17 cellular contexts compared by ENCODE assay signal in the genomic region with DNA sequence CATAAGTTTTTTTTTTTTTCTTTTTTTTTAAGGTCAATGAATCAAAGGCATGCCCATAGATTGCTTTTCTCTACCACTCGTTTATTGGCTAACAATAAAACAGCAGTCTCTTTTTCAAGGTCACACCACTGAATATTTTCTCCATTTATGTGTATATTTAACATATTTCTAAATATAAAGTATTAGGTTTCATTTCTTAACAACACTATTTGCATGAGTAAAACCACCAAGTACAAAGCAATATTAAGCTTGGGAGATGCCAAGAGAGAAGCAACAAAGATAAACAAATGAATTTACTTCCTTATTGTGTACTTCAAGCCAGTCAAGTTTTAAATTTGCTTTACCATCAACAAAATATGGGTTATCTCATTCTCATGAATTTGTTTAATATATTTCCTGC.
DNase-seq lines count a peak whose midpoint lies in the region; ATAC-seq lines count a peak whose summit lies in the region.
"Had no signal": no experiment of that assay in that cellular context is flagged by ENCODE, and none has a peak within 500 bp of the region (broad histone marks: within the 10 kb centered on the region; RNA-seq: fewer than 3 reads in every experiment).

No MANE protein-coding gene starts in this region.

- no peak for DNase-seq in HPDE6-E6E7 (ENCODE audit: extremely low spot score)
- no peak for DNase-seq in SKM-1 (lab: John Stamatoyannopoulos, UW; ENCODE audit: unreplicated experiment)
- DNase-seq in cerebellar nuclear complex (lab: John Stamatoyannopoulos, UW), result no peak
- no peak for DNase-seq in NCI-H2081 (lab: John Stamatoyannopoulos, UW)
- DNase-seq: activated CD4-positive, alpha-beta T cell treated with anti-CD3 and anti-CD28 coated beads, Interleukin-2, amount 50 U/mL, for 48 hours; DMS79; effector memory CD4-positive, alpha-beta T cell; GM23248; left cardiac atrium; NCI-H2081 treated with DMSO at 0.1 percent for 48 hours; sigmoid colon; stimulated activated CD4-positive, alpha-beta T cell treated with anti-CD3 and anti-CD28 coated beads, Interleukin-2, amount 100 ng/mL, for 24 hours; SW 1271; testis had no signal

- peak; percentile 51 for ATAC-seq in GM19328 (IDR thresholded peaks at IDR 0.05; ENCODE audit: unreplicated experiment)
- peak; percentile 19 for ATAC-seq in HG02884 (IDR thresholded peaks at IDR 0.05; ENCODE audit: unreplicated experiment)
- ATAC-seq in HG03565 (IDR thresholded peaks at IDR 0.05; ENCODE audit: unreplicated experiment), result peak; percentile 26
- ATAC-seq: left cardiac atrium had no signal
